Comparison of ENCODE assay signal across 15 cellular contexts in genomic region chr2:194126418-194126817, GRCh38.
DNase-seq lines count a peak whose midpoint lies in the region; ATAC-seq and TF ChIP-seq lines count a peak whose summit lies in the region.
"Had no signal": no experiment of that assay in that cellular context is flagged by ENCODE, and none has a peak within 500 bp of the region (broad histone marks: within the 10 kb centered on the region; RNA-seq: fewer than 3 reads in every experiment).

No MANE protein-coding gene starts in this region.

- CTCF ChIA-PET in SK-N-SH (lab: Yijun Ruan, JAX): no interaction called here

- no peaks in the 10 kb centered on the region for H3K27me3 ChIP-seq in SK-N-SH (ENCODE audit: insufficient read depth)
- no peaks in the 10 kb centered on the region for H3K27me3 ChIP-seq in Loucy (ENCODE audit: insufficient read depth, low read length, poor library complexity, severe bottlenecking)
- H3K27me3 ChIP-seq: BLaER1 treated with 17β-estradiol and CSF1 and Interleukin-3, amounts not matched to agents 10 nM and 100 nM had no signal

- no peak for ATAC-seq in SK-N-SH treated with all-trans-retinoic acid at 6 μM for 48 hours
- ATAC-seq in GM18517 (IDR thresholded peaks at IDR 0.05; ENCODE audit: unreplicated experiment): no peak
- ATAC-seq: CD8-positive, alpha-beta T cell had no signal

- DNase-seq in SK-N-SH (no peak), astrocyte of the hippocampus (ENCODE audit: low read depth, low spot score) (peak; percentile 8), NCI-H2227 treated with DMSO at 0.1 percent for 48 hours (lab: John Stamatoyannopoulos, UW) (no peak), posterior vena cava (ENCODE audit: low spot score) (no peak)
- DNase-seq: Calu3; CD8-positive, alpha-beta T cell; DMS 273 treated with DMSO at 0.1 percent for 48 hours; DMS53; GM23248 had no signal

- H3K4me3 ChIP-seq in SK-N-SH (ENCODE audit: low read depth in 2 of 2, low read length in 1 of 2): no peak overlapping the region; a peak in 1 of 4 replicates
- no peak overlapping the region for H3K4me3 ChIP-seq in Loucy (ENCODE audit: low read length, poor library complexity, severe bottlenecking)
- H3K4me3 ChIP-seq: BLaER1 treated with 17β-estradiol and CSF1 and Interleukin-3, amounts not matched to agents 10 nM and 100 nM; GM23248; HAP-1 had no signal

- H3K9ac ChIP-seq in SK-N-SH (no peak overlapping the region), Loucy (ENCODE audit: low read depth, low read length, poor library complexity, severe bottlenecking) (no peak overlapping the region)
- H3K9ac ChIP-seq: BLaER1 treated with 17β-estradiol and CSF1 and Interleukin-3, amounts not matched to agents 10 nM and 100 nM; GM23248 had no signal

- POLR2A ChIA-PET in SK-N-SH (lab: Yijun Ruan, JAX): no interaction called here

- H3K4me2 ChIP-seq in SK-N-SH (peak overlapping the region; percentile 34; the same call in 1 of the 2 replicates), Loucy (ENCODE audit: low read depth, low read length, poor library complexity, severe bottlenecking) (no peak overlapping the region)
- H3K4me2 ChIP-seq: BLaER1 treated with 17β-estradiol and CSF1 and Interleukin-3, amounts not matched to agents 10 nM and 100 nM had no signal

- H4K20me1 ChIP-seq in SK-N-SH (ENCODE audit: insufficient read depth) (no peaks in the 10 kb centered on the region), Loucy (ENCODE audit: insufficient read depth, low read length, poor library complexity, severe bottlenecking) (no peaks in the 10 kb centered on the region)
- H4K20me1 ChIP-seq: BLaER1 treated with 17β-estradiol and CSF1 and Interleukin-3, amounts not matched to agents 10 nM and 100 nM had no signal

- TF ChIP-seq EP300 in SK-N-SH (IDR thresholded peaks at IDR 0.05; ENCODE audit: borderline replicate concordance in 1 of 2, low read depth in 1 of 2, low read length in 1 of 2): no peak

- intact Hi-C loops in posterior vena cava (cut with DNase I): no loop called here

- H3K27ac ChIP-seq in SK-N-SH (ENCODE audit: low read depth in 2 of 2, low read length in 1 of 2): no peak overlapping the region
- H3K27ac ChIP-seq: 22Rv1; BLaER1 treated with 17β-estradiol and CSF1 and Interleukin-3, amounts not matched to agents 10 nM and 100 nM; GM23248 had no signal

- H3K9me3 ChIP-seq in SK-N-SH: no peaks in the 10 kb centered on the region
- H3K9me3 ChIP-seq in Loucy (ENCODE audit: insufficient read depth, low read depth, low read length): no peaks in the 10 kb centered on the region
- H3K9me3 ChIP-seq: HAP-1 had no signal

- TF ChIP-seq CTCF in SK-N-SH (IDR thresholded peaks at IDR 0.05): no peak
- no peak for TF ChIP-seq CTCF in Loucy (conservative IDR thresholded peaks at IDR 0.05; ENCODE audit: low read length)

- TF ChIP-seq RAD21 in SK-N-SH (IDR thresholded peaks at IDR 0.05; ENCODE audit: low read length): no peak

- H3F3A ChIP-seq in SK-N-SH (replicated peaks; ENCODE audit: insufficient read depth) (no peaks in the 10 kb centered on the region), Loucy (ENCODE audit: low read depth) (no peaks in the 10 kb centered on the region)

- H3K79me2 ChIP-seq in SK-N-SH (ENCODE audit: insufficient read depth): no peaks in the 10 kb centered on the region
- no peaks in the 10 kb centered on the region for H3K79me2 ChIP-seq in Loucy (ENCODE audit: insufficient read depth, low read length)

- no peaks in the 10 kb centered on the region for H3K9me2 ChIP-seq in SK-N-SH
- H3K9me2 ChIP-seq in Loucy (replicated peaks; ENCODE audit: low read depth, low read length): no peaks in the 10 kb centered on the region

- H2AFZ ChIP-seq in SK-N-SH (ENCODE audit: low read depth) (peak overlapping the region; percentile 63; the same call in 1 of the 2 replicates), Loucy (ENCODE audit: low read length) (0 out of 2 replicates have a peak overlapping the region, but pooled peaks have one; percentile 0)
- H2AFZ ChIP-seq: GM23248 had no signal

- H3K36me3 ChIP-seq in SK-N-SH (replicated peaks in 1 of 2; ENCODE audit: control insufficient read depth in 1 of 2, insufficient read depth in 2 of 2, low read length in 1 of 2): no peaks in the 10 kb centered on the region
- no peaks in the 10 kb centered on the region for H3K36me3 ChIP-seq in Loucy (ENCODE audit: insufficient read depth, low read length)
- H3K36me3 ChIP-seq: BLaER1 treated with 17β-estradiol and CSF1 and Interleukin-3, amounts not matched to agents 10 nM and 100 nM; HAP-1 had no signal

- 29% methylated on average over 3 of the region's 3 CpGs for WGBS in SK-N-SH (ENCODE audit: low lambda C conversion rate)

- H3K4me1 ChIP-seq in SK-N-SH (ENCODE audit: control insufficient read depth in 1 of 2, insufficient read depth in 2 of 2, low read depth in 1 of 2, low read length in 1 of 2) (no peaks in the 10 kb centered on the region), Loucy (ENCODE audit: insufficient read depth, low read length, poor library complexity, severe bottlenecking) (no peaks in the 10 kb centered on the region)
- H3K4me1 ChIP-seq: BLaER1 treated with 17β-estradiol and CSF1 and Interleukin-3, amounts not matched to agents 10 nM and 100 nM; HAP-1 had no signal

TF ChIP-seq in SK-N-SH, 30 proteins besides CTCF, POLR2A, EP300 and RAD21 (continues in another document):
- TF ChIP-seq NFIC (IDR thresholded peaks at IDR 0.05; ENCODE audit: borderline replicate concordance): no peak
- no peak for TF ChIP-seq NRF1 (IDR thresholded peaks at IDR 0.05; ENCODE audit: low read depth, low read length)
- no peak for TF ChIP-seq RFX5 (IDR thresholded peaks at IDR 0.05; ENCODE audit: low read length)
- TF ChIP-seq TEAD4 (IDR thresholded peaks at IDR 0.05; ENCODE audit: borderline replicate concordance, insufficient read depth): no peak
- no peak for TF ChIP-seq REST (IDR thresholded peaks at IDR 0.05; ENCODE audit: low read depth, low read length)
- no peak for TF ChIP-seq TAF1 (IDR thresholded peaks at IDR 0.05; ENCODE audit: borderline replicate concordance, low read depth, low read length)

TF ChIP-seq in SK-N-SH treated with all-trans-retinoic acid at 6 μM for 48 hours, 23 proteins besides CTCF, POLR2A, EP300 and RAD21 (continues in another document):
- TF ChIP-seq ZNF70 (CRISPR knock-in tag; IDR thresholded peaks at IDR 0.05): no peak
- no peak for TF ChIP-seq ZFP30 (CRISPR knock-in tag; IDR thresholded peaks at IDR 0.05)
- no peak for TF ChIP-seq GLIS3 (CRISPR knock-in tag; IDR thresholded peaks at IDR 0.05)
- TF ChIP-seq ARNTL (CRISPR knock-in tag; IDR thresholded peaks at IDR 0.05; ENCODE audit: borderline replicate concordance, low read depth): no peak
- TF ChIP-seq BACH2 (CRISPR knock-in tag; IDR thresholded peaks at IDR 0.05; ENCODE audit: borderline replicate concordance): no peak
- TF ChIP-seq TOX (CRISPR knock-in tag; IDR thresholded peaks at IDR 0.05; ENCODE audit: borderline replicate concordance): no peak
- TF ChIP-seq ZNF565 (CRISPR knock-in tag; conservative IDR thresholded peaks at IDR 0.05; ENCODE audit: low read depth): no peak
- no peak for TF ChIP-seq PATZ1 (CRISPR knock-in tag; IDR thresholded peaks at IDR 0.05; ENCODE audit: borderline replicate concordance)
- TF ChIP-seq ZFP3 (CRISPR knock-in tag; IDR thresholded peaks at IDR 0.05): no peak
- no peak for TF ChIP-seq RARB (CRISPR knock-in tag; IDR thresholded peaks at IDR 0.05)
- TF ChIP-seq ESRRG (CRISPR knock-in tag; IDR thresholded peaks at IDR 0.05): no peak
- no peak for TF ChIP-seq POU6F1 (CRISPR knock-in tag; IDR thresholded peaks at IDR 0.05; ENCODE audit: borderline replicate concordance, low read depth)
- no peak for TF ChIP-seq ISL1 (CRISPR knock-in tag; IDR thresholded peaks at IDR 0.05)
